25 cellular contexts compared by ENCODE assay signal in genomic region chr16:74053310-74053709, GRCh38.
"Had no signal": no experiment of that assay in that cellular context is flagged by ENCODE, and none has a peak within 500 bp of the region (broad histone marks: within the 10 kb centered on the region; RNA-seq: fewer than 3 reads in every experiment).

No MANE protein-coding gene starts in this region.

- H3K9me3 ChIP-seq: breast epithelium, colonic mucosa, SJSA1 had no signal

- DNase-seq: activated B cell treated with CpG ODN at 0.5 μM for 24 hours; activated CD4-positive, alpha-beta T cell treated with anti-CD3 and anti-CD28 coated beads for 1 hour; activated CD4-positive, alpha-beta T cell treated with anti-CD3 and anti-CD28 coated beads, Interleukin-2, amount 10 ng/mL, durations not matched to agents 24 days and 14 days; activated CD4-positive, alpha-beta T cell treated with anti-CD3 and anti-CD28 coated beads, Interleukin-2, amount 50 U/mL, for 48 hours; activated CD8-positive, alpha-beta memory T cell treated with anti-CD3 and anti-CD28 coated beads, Interleukin-2, amount 10 ng/mL, durations not matched to agents 7 days and 5 days; activated effector memory CD4-positive, alpha-beta T cell treated with Interleukin-2 at 50 U/mL for 16 hours; activated naive CD4-positive, alpha-beta T cell; activated T-cell treated with anti-CD3 and anti-CD28 coated beads, Interleukin-2, amount 50 U/mL, for 24 hours; aorta; colonic mucosa; Karpas-422; NCI-H1105 treated with DMSO at 0.1 percent for 48 hours; NCI-H1436 treated with DMSO at 0.1 percent for 48 hours; NCI-H1930; NCI-H2107; NCI-H2171 treated with DMSO at 0.1 percent for 48 hours; NCI-H345; NCI-H510A; NCI-H69; SHP77; T-helper 9 cell had no signal

- H3K27me3 ChIP-seq: breast epithelium, colonic mucosa, SJSA1 had no signal

- H3K36me3 ChIP-seq: breast epithelium, colonic mucosa, SJSA1 had no signal

- H3K4me3 ChIP-seq: breast epithelium, colonic mucosa, SJSA1 had no signal

- H3K4me1 ChIP-seq: breast epithelium, colonic mucosa, SJSA1 had no signal

- FAIRE-seq: RCC 7860 had no signal

- ATAC-seq: activated CD8-positive, alpha-beta memory T cell treated with anti-CD3 and anti-CD28 coated beads, Interleukin-2, amount 10 ng/mL, durations not matched to agents 7 days and 5 days; SK-N-SH treated with all-trans-retinoic acid at 6 μM for 48 hours had no signal

- H3K27ac ChIP-seq: colonic mucosa, SJSA1 had no signal
